Comparison of ENCODE assay signal across 34 cellular contexts in genomic region chr11:103883291-103883690, GRCh38.
"Had no signal": no experiment of that assay in that cellular context is flagged by ENCODE, and none has a peak within 500 bp of the region (broad histone marks: within the 10 kb centered on the region; RNA-seq: fewer than 3 reads in every experiment).

No MANE protein-coding gene starts in this region.

- H3K9me3 ChIP-seq: MG63 had no signal

- H3K4me3 ChIP-seq: MG63 had no signal

- DNase-seq: Kasumi-1, MG63, MM.1S, MV-4-11, NCI-H1048, NCI-H1092, NCI-H1092 treated with DMSO at 0.1 percent for 48 hours, NCI-H1105, NCI-H1105 treated with DMSO at 0.1 percent for 48 hours, NCI-H1417, NCI-H1417 treated with DMSO at 0.1 percent for 48 hours, NCI-H1436, NCI-H1436 treated with DMSO at 0.1 percent for 48 hours, NCI-H146, NCI-H1694, NCI-H1694 treated with DMSO at 0.1 percent for 48 hours, NCI-H187, NCI-H187 treated with DMSO at 0.1 percent for 48 hours, NCI-H1930, NCI-H2029, NCI-H2029 treated with DMSO at 0.1 percent for 48 hours, NCI-H2081, NCI-H2081 treated with DMSO at 0.1 percent for 48 hours, NCI-H2107, NCI-H2171, NCI-H2171 treated with DMSO at 0.1 percent for 48 hours, NCI-H2227 treated with DMSO at 0.1 percent for 48 hours, NCI-H226, NCI-H345, NCI-H446, NCI-H446 treated with DMSO at 0.1 percent for 48 hours, NCI-H510A, NCI-H510A treated with DMSO at 0.1 percent for 48 hours had no signal

- H3K9ac ChIP-seq: KMS-11 had no signal

- H3K27ac ChIP-seq: KMS-11 had no signal

- H3K4me2 ChIP-seq: KMS-11 had no signal

- H3K27me3 ChIP-seq: MG63 had no signal

- H3K36me3 ChIP-seq: MG63 had no signal
